ENCODE assay signal across 9 cellular contexts in the genomic region with DNA sequence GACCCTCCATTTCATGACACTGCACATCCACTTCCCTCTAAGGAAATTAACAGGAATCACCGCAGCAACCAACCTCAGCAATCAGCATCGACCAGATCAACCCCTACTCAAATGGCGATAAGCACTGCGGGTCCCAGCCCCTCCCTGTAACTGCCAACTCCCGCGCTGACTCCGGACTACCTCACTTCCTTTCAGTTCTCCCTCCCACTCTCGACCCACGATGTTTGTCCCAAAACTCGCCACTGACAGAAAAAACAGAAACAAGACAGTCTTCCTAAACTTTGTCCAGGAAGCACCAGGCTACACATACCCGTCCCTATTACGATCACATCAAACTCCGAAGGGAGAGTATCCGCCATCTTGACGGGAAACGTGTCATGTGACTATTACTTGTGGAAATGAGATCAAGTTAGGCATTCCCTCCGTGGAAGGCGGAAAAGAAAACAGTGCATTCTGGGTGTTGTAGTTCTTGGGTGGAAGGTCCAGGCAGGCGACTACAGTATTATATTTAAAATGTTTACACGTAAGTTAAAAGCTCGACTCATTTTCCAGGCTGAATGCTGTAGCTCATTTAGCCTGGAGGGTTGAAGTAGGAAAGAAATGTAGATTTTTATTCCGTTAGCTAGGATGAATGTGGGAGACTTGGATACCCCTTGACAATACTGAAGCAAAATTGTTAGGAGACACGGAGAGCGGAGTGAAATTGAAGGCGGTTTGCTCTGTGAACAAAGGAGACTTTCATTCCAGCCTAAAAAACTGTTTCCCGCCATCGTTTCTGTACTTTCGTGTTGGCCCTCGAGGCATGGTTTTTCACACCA. TPM values are rescaled to one million over a fixed set of nuclear protein-coding genes. Genes with fewer than 3 reads are reported as not detected.
DNase-seq lines count a peak whose midpoint lies in the region; ATAC-seq and TF ChIP-seq lines count a peak whose summit lies in the region.
"Had no signal": no experiment of that assay in that cellular context is flagged by ENCODE, and none has a peak within 500 bp of the region (broad histone marks: within the 10 kb centered on the region; RNA-seq: fewer than 3 reads in every experiment).

A gene with protein sequence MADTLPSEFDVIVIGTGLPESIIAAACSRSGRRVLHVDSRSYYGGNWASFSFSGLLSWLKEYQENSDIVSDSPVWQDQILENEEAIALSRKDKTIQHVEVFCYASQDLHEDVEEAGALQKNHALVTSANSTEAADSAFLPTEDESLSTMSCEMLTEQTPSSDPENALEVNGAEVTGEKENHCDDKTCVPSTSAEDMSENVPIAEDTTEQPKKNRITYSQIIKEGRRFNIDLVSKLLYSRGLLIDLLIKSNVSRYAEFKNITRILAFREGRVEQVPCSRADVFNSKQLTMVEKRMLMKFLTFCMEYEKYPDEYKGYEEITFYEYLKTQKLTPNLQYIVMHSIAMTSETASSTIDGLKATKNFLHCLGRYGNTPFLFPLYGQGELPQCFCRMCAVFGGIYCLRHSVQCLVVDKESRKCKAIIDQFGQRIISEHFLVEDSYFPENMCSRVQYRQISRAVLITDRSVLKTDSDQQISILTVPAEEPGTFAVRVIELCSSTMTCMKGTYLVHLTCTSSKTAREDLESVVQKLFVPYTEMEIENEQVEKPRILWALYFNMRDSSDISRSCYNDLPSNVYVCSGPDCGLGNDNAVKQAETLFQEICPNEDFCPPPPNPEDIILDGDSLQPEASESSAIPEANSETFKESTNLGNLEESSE (minus strand): TSS at position 385 of the 818 bp plus-strand sequence. CDS start 26 bp downstream, at position 359.

- H3K4me3 Mint-ChIP-seq in naive B cell: peak within 1 kb of the TSS in 1 of 8 donors; percentile 68
- no peak within 1 kb of the TSS for H3K4me3 Mint-ChIP-seq in stimulated activated naive B cell treated with anti-CD40 and anti-IgM and Interleukin-4, amounts not matched to agents 10 μg/mL and 1 μg/mL and 100 μg/mL, for 72 hours

- H3K36me3 Mint-ChIP-seq in naive B cell: no peaks in the 10 kb centered on the region
- peaks cover 0 to 6% of the 10 kb centered on the region in 2 donors for H3K36me3 Mint-ChIP-seq in stimulated activated naive B cell treated with anti-CD40 and anti-IgM and Interleukin-4, amounts not matched to agents 10 μg/mL and 1 μg/mL and 100 μg/mL, for 72 hours

- no peaks in the 10 kb centered on the region; a peak in 1 of 22 replicates for H3K36me3 ChIP-seq in BLaER1 treated with 17β-estradiol and CSF1 and Interleukin-3, amounts not matched to agents 10 nM and 100 nM
- H3K36me3 ChIP-seq in esophagus muscularis mucosa: no peaks in the 10 kb centered on the region

- WGBS in esophagus muscularis mucosa: 22% methylated on average over 29 of the region's 29 CpGs

- peaks cover 0 to 11% (median 4%) of the 10 kb centered on the region in 11 experiments; a peak in 9 of 22 replicates for H4K20me1 ChIP-seq in BLaER1 treated with 17β-estradiol and CSF1 and Interleukin-3, amounts not matched to agents 10 nM and 100 nM

- peak within 1 kb of the TSS; percentile 73 to 92 (median 83) for H3K27ac ChIP-seq in BLaER1 treated with 17β-estradiol and CSF1 and Interleukin-3, amounts not matched to agents 10 nM and 100 nM
- H3K27ac ChIP-seq in esophagus muscularis mucosa (replicated peaks in 1 of 4): peak within 1 kb of the TSS; percentile 76 to 84 (median 80)

- TF ChIP-seq POLR2A in esophagus muscularis mucosa (IDR thresholded peaks at IDR 0.05; ENCODE audit: low read depth): no peak

- H3K27ac Mint-ChIP-seq in naive B cell: no peak within 1 kb of the TSS
- H3K27ac Mint-ChIP-seq in stimulated activated naive B cell treated with anti-CD40 and anti-IgM and Interleukin-4, amounts not matched to agents 10 μg/mL and 1 μg/mL and 100 μg/mL, for 72 hours: no peak within 1 kb of the TSS
- H3K27ac Mint-ChIP-seq: stimulated activated naive CD8-positive, alpha-beta T cell treated with anti-CD3 and anti-CD28 coated beads, Interleukin-15, Interleukin-2, amounts not matched to agents 100 ng/mL and 50 ng/mL, for 24 hours had no signal

- peaks cover 0 to 13% (median 2%) of the 10 kb centered on the region in 10 experiments; a peak in 8 of 20 replicates for H3K4me1 ChIP-seq in BLaER1 treated with 17β-estradiol and CSF1 and Interleukin-3, amounts not matched to agents 10 nM and 100 nM
- H3K4me1 ChIP-seq in esophagus muscularis mucosa: peaks cover 3 to 11% (median 9%) of the 10 kb centered on the region in 4 donors

- peaks cover 46 to 96% (median 85%) of the 10 kb centered on the region in 11 experiments for H3K27me3 ChIP-seq in BLaER1 treated with 17β-estradiol and CSF1 and Interleukin-3, amounts not matched to agents 10 nM and 100 nM
- H3K27me3 ChIP-seq in esophagus muscularis mucosa: no peaks in the 10 kb centered on the region

- peak within 1 kb of the TSS; percentile 57 to 71 (median 66) for H3K4me3 ChIP-seq in BLaER1 treated with 17β-estradiol and CSF1 and Interleukin-3, amounts not matched to agents 10 nM and 100 nM
- H3K4me3 ChIP-seq in esophagus muscularis mucosa: peak within 1 kb of the TSS; percentile 49 to 73 (median 60)

- H3K27me3 Mint-ChIP-seq in naive B cell: peaks cover 0 to 6% (median 0%) of the 10 kb centered on the region in 3 donors
- peaks cover 0 to 9% of the 10 kb centered on the region in 2 donors for H3K27me3 Mint-ChIP-seq in stimulated activated naive B cell treated with anti-CD40 and anti-IgM and Interleukin-4, amounts not matched to agents 10 μg/mL and 1 μg/mL and 100 μg/mL, for 72 hours
- H3K27me3 Mint-ChIP-seq: stimulated activated naive CD8-positive, alpha-beta T cell treated with anti-CD3 and anti-CD28 coated beads, Interleukin-15, Interleukin-2, amounts not matched to agents 100 ng/mL and 50 ng/mL, for 24 hours had no signal

- DNase-seq in HT1080 (ENCODE audit: low read depth) (peak; percentile 78), esophagus muscularis mucosa (ENCODE audit: extremely low spot score) (peak; percentile 92), naive B cell (peak; percentile 73), NCI-H2107 treated with DMSO at 0.1 percent for 48 hours (lab: John Stamatoyannopoulos, UW; ENCODE audit: unreplicated experiment) (no peak)
- peak; percentile 13 to 18 (median 15) for DNase-seq in activated CD8-positive, alpha-beta memory T cell treated with anti-CD3 and anti-CD28 coated beads for 48 hours (ENCODE audit: low read depth in 2 of 3, low spot score in 2 of 3)
- DNase-seq in stimulated activated naive B cell treated with anti-CD40 and anti-IgM and Interleukin-4, amounts not matched to agents 10 μg/mL and 1 μg/mL and 100 μg/mL, for 72 hours: peak; percentile 57

- intact Hi-C loops in esophagus muscularis mucosa (cut with DNase I): no loop called here

- peak within 1 kb of the TSS; percentile 49 to 72 (median 65) for H3K4me2 ChIP-seq in BLaER1 treated with 17β-estradiol and CSF1 and Interleukin-3, amounts not matched to agents 10 nM and 100 nM

- TF ChIP-seq EP300 in esophagus muscularis mucosa (IDR thresholded peaks at IDR 0.05): no peak

- H3K9me3 Mint-ChIP-seq in naive B cell: peaks cover 0 to 2% (median 0%) of the 10 kb centered on the region in 7 donors
- H3K9me3 Mint-ChIP-seq in stimulated activated naive B cell treated with anti-CD40 and anti-IgM and Interleukin-4, amounts not matched to agents 10 μg/mL and 1 μg/mL and 100 μg/mL, for 72 hours: peaks cover 0 to 5% of the 10 kb centered on the region in 2 donors
- H3K9me3 Mint-ChIP-seq: stimulated activated naive CD8-positive, alpha-beta T cell treated with anti-CD3 and anti-CD28 coated beads, Interleukin-15, Interleukin-2, amounts not matched to agents 100 ng/mL and 50 ng/mL, for 24 hours had no signal

- ATAC-seq in GM21360 (IDR thresholded peaks at IDR 0.05; ENCODE audit: unreplicated experiment) (peak; percentile 98), naive B cell (ENCODE audit: low read depth in 2 of 2) (peak; percentile 93 to 95)
- ATAC-seq in stimulated activated naive B cell treated with anti-CD40 and anti-IgM and Interleukin-4, amounts not matched to agents 10 μg/mL and 1 μg/mL and 100 μg/mL, for 72 hours (replicated peaks): peak; percentile 97 to 98

- no peak for TF ChIP-seq CTCF in esophagus muscularis mucosa (IDR thresholded peaks at IDR 0.05)

- H3K4me1 Mint-ChIP-seq in naive B cell: peaks cover 0 to 7% (median 0%) of the 10 kb centered on the region in 3 donors
- H3K4me1 Mint-ChIP-seq in stimulated activated naive B cell treated with anti-CD40 and anti-IgM and Interleukin-4, amounts not matched to agents 10 μg/mL and 1 μg/mL and 100 μg/mL, for 72 hours: peaks cover 0 to 10% of the 10 kb centered on the region in 2 donors

- peaks cover 0 to 8% (median 0%) of the 10 kb centered on the region in 11 experiments; a peak in 2 of 22 replicates for H3K9me3 ChIP-seq in BLaER1 treated with 17β-estradiol and CSF1 and Interleukin-3, amounts not matched to agents 10 nM and 100 nM (replicated peaks in 1 of 11)
- H3K9me3 ChIP-seq in esophagus muscularis mucosa: no peaks in the 10 kb centered on the region

- H3K9ac ChIP-seq in BLaER1 treated with 17β-estradiol and CSF1 and Interleukin-3, amounts not matched to agents 10 nM and 100 nM: peak within 1 kb of the TSS; percentile 73 to 90 (median 83)

RNA-seq across cellular contexts. Expression of the gene that starts here (rescaled TPM):
- 10.9 and 13.5 TPM in 2 replicates for total RNA-seq in HT1080 (2014; rRNA removed; shearing (Covaris generic))
- 17.8 and 22.5 TPM in 2 replicates for polyA plus RNA-seq in HT1080 (2015; cell fraction: cytosol; rRNA removed)
- polyA plus RNA-seq in HT1080 (2015; cell fraction: nucleus; rRNA removed): 26.7 and 30.9 TPM in 2 replicates
- 10 to 100 TPM; 13.9 to 16.3 (median 15.2) TPM for total RNA-seq in esophagus muscularis mucosa
- polyA plus RNA-seq in naive B cell (ENCODE audit: low read depth in 6 of 6): 10 to 100 TPM in 2 of 6 donors, 1 to 10 TPM in 4; 5.5 to 13.3 (median 9.4) TPM
